In the genomic region with DNA sequence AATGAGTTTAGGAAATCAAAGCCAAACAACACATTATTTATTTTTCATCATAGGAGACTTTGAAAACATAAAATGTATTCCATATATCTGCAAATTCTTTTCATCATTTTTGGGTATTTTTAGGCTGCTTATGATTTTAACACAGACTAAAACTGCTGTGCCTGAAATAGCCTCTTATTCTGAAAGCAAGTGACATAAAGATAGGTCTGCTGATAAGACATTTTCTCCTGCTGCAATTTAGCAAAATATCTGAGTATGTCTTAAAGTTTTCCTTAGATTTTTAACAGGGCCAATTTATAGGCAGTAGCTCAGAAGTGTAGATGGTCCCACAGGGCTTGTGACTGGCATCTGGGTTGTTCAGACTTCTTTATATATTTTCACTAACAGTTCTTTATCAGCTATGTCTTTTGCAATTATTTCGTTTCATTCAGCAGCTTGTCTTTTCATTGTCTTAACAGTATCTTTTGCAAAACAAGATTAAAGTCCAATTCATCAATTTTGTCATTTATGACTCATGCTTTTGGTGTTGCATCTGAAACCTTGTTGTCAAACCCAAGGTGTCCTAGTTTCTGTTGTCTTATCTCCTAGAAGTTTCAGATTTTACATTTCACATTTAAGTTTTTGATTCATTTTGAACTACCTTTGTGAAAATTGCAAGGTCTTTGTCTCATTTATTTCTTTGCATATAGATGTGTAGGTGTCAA, we compare ENCODE assay signal across 30 cellular contexts. TPM values are rescaled to one million over a fixed set of nuclear protein-coding genes. Genes with fewer than 3 reads are reported as not detected.
DNase-seq lines count a peak whose midpoint lies in the region; ATAC-seq and TF ChIP-seq lines count a peak whose summit lies in the region.
"Had no signal": no experiment of that assay in that cellular context is flagged by ENCODE, and none has a peak within 500 bp of the region (broad histone marks: within the 10 kb centered on the region; RNA-seq: fewer than 3 reads in every experiment).

No MANE protein-coding gene starts in this region.

- H3K27ac ChIP-seq in CD4-positive, alpha-beta memory T cell (ENCODE audit: low read depth, low read length), result no peak overlapping the region
- H3K27ac ChIP-seq in tibial nerve, result no peak overlapping the region
- no peak overlapping the region for H3K27ac ChIP-seq in naive thymus-derived CD4-positive, alpha-beta T cell (ENCODE audit: low read depth, low read length)
- H3K27ac ChIP-seq: left ventricle myocardium inferior, sigmoid colon had no signal

- ATAC-seq in GM18517 (IDR thresholded peaks at IDR 0.05; ENCODE audit: unreplicated experiment), result peak; percentile 17
- ATAC-seq in T-helper 17 cell, result no peak
- no peak for ATAC-seq in naive thymus-derived CD4-positive, alpha-beta T cell
- ATAC-seq: Panc1; stimulated activated naive B cell treated with anti-CD40 and anti-IgM and Interleukin-4, amounts not matched to agents 10 μg/mL and 1 μg/mL and 100 μg/mL, for 72 hours had no signal

- CTCF ChIA-PET in CD4-positive, alpha-beta memory T cell (lab: Charles Lee; ENCODE audit: partially characterized antibody), result interaction anchor here (1.2 kb wide), 1 partner anchor 160 kb away, joined by 3 read pairs; no protein-coding TSS in a partner anchor
- CTCF ChIA-PET in naive thymus-derived CD4-positive, alpha-beta T cell (lab: Charles Lee), result no interaction called here
- CTCF ChIA-PET in activated CD4-positive, alpha-beta T cell treated with anti-CD3 and anti-CD28 coated beads, Interleukin-2, amount 10 ng/mL, durations not matched to agents 7 days and 5 days (lab: Charles Lee), result no interaction called here

- no peak for DNase-seq in CD4-positive, alpha-beta memory T cell
- no peak for DNase-seq in T-helper 17 cell
- peak; percentile 17 for DNase-seq in kidney tubule cell (ENCODE audit: low spot score)
- DNase-seq in tibial nerve (ENCODE audit: low spot score in 2 of 2), result no peak
- no peak for DNase-seq in naive thymus-derived CD4-positive, alpha-beta T cell
- no peak for DNase-seq in activated CD4-positive, alpha-beta T cell treated with anti-CD3 and anti-CD28 coated beads, Interleukin-2, amount 10 ng/mL, durations not matched to agents 7 days and 5 days
- DNase-seq: activated CD4-positive, alpha-beta T cell treated with anti-CD3 and anti-CD28 coated beads, Interleukin-2, amount 50 U/mL, for 4 hours; activated CD4-positive, CD25-positive, alpha-beta regulatory T cell; activated naive CD8-positive, alpha-beta T cell treated with anti-CD3 and anti-CD28 coated beads for 36 hours; dermis blood vessel endothelial cell; Kasumi-1; left ventricle myocardium inferior; naive B cell; NCI-H1048; NCI-H1694 treated with DMSO at 0.1 percent for 48 hours; NCI-H524 treated with DMSO at 0.1 percent for 48 hours; NK-92 treated with Interleukin-12 subunit alpha and Interleukin-12 subunit beta, amount 100 ng/mL, for 24 hours; sigmoid colon; stimulated activated CD4-positive, alpha-beta T cell treated with anti-CD3 and anti-CD28 coated beads, Interleukin-4, amount 100 ng/mL, for 24 hours; stimulated activated naive B cell treated with anti-CD40 and anti-IgM and Interleukin-4, amounts not matched to agents 10 μg/mL and 1 μg/mL and 100 μg/mL, for 72 hours had no signal

- H3K9me3 ChIP-seq in CD4-positive, alpha-beta memory T cell (ENCODE audit: control insufficient read depth in 1 of 2, low read length in 2 of 2), result no peaks in the 10 kb centered on the region
- H3K9me3 ChIP-seq in T-helper 17 cell (ENCODE audit: control insufficient read depth, low read length, poor library complexity, severe bottlenecking) (no peaks in the 10 kb centered on the region), tibial nerve (no peaks in the 10 kb centered on the region)
- H3K9me3 ChIP-seq in naive thymus-derived CD4-positive, alpha-beta T cell (ENCODE audit: control insufficient read depth in 2 of 3, low read length in 3 of 3), result no peaks in the 10 kb centered on the region
- H3K9me3 ChIP-seq: left ventricle myocardium inferior, sigmoid colon had no signal

- TF ChIP-seq EP300 in tibial nerve (IDR thresholded peaks at IDR 0.05), result no peak

- POLR2A ChIA-PET in CD4-positive, alpha-beta memory T cell (lab: Charles Lee; ENCODE audit: partially characterized antibody), result interaction anchor here (1.4 kb wide), 1 partner anchor 135 kb away, joined by 3 read pairs; the partner anchor contains the start of gene ZNF670
- POLR2A ChIA-PET in naive thymus-derived CD4-positive, alpha-beta T cell (lab: Charles Lee), result interaction anchor here (0.8 kb wide), 1 partner anchor 118 kb away, joined by 3 read pairs; no protein-coding TSS in a partner anchor
- POLR2A ChIA-PET in activated CD4-positive, alpha-beta T cell treated with anti-CD3 and anti-CD28 coated beads, Interleukin-2, amount 10 ng/mL, durations not matched to agents 7 days and 5 days (lab: Charles Lee), result no interaction called here

- H3K27ac Mint-ChIP-seq in CD4-positive, alpha-beta memory T cell, result peak overlapping the region in 6 of 7 donors; percentile 15 to 74 (median 65)
- H3K27ac Mint-ChIP-seq in T-helper 17 cell, result peak overlapping the region; percentile 80
- peak overlapping the region in 4 of 9 donors; percentile 30 to 92 (median 60) for H3K27ac Mint-ChIP-seq in naive thymus-derived CD4-positive, alpha-beta T cell
- no peak overlapping the region for H3K27ac Mint-ChIP-seq in activated CD4-positive, alpha-beta T cell treated with anti-CD3 and anti-CD28 coated beads, Interleukin-2, amount 10 ng/mL, durations not matched to agents 7 days and 5 days
- H3K27ac Mint-ChIP-seq: activated naive CD8-positive, alpha-beta T cell treated with anti-CD3 and anti-CD28 coated beads for 36 hours; activated T-helper 2 cell treated with anti-CD3 and anti-CD28 coated beads, Interferon-gamma antibody, Interleukin-2, Interleukin-4, amounts not matched to agents 10 μg/mL and 5 μg/mL and 100 μg/mL, durations not matched to agents 14 hours and 24 hours and 36 hours; mesothelial cell of epicardium; progenitor cell of endocrine pancreas; stimulated activated naive B cell treated with anti-CD40 and anti-IgM and Interleukin-4, amounts not matched to agents 10 μg/mL and 1 μg/mL and 100 μg/mL, for 72 hours had no signal

- no peaks in the 10 kb centered on the region for H3K27me3 ChIP-seq in CD4-positive, alpha-beta memory T cell (ENCODE audit: insufficient read depth, low read length)
- H3K27me3 ChIP-seq in tibial nerve, result no peaks in the 10 kb centered on the region
- H3K27me3 ChIP-seq in naive thymus-derived CD4-positive, alpha-beta T cell (ENCODE audit: control insufficient read depth in 2 of 2, insufficient read depth in 2 of 2, low read length in 2 of 2), result no peaks in the 10 kb centered on the region
- H3K27me3 ChIP-seq: sigmoid colon had no signal

- TF ChIP-seq POLR2A in tibial nerve (IDR thresholded peaks at IDR 0.05), result no peak

- peaks cover 0 to 2% (median 0%) of the 10 kb centered on the region in 8 donors for H3K9me3 Mint-ChIP-seq in CD4-positive, alpha-beta memory T cell
- peaks cover 0 to 2% (median 0%) of the 10 kb centered on the region in 11 donors for H3K9me3 Mint-ChIP-seq in naive thymus-derived CD4-positive, alpha-beta T cell
- peaks cover 10% of the 10 kb centered on the region for H3K9me3 Mint-ChIP-seq in activated CD4-positive, alpha-beta T cell treated with anti-CD3 and anti-CD28 coated beads, Interleukin-2, amount 10 ng/mL, durations not matched to agents 7 days and 5 days
- H3K9me3 Mint-ChIP-seq: central memory CD8-positive, alpha-beta T cell; mesothelial cell of epicardium; stimulated activated naive B cell treated with anti-CD40 and anti-IgM and Interleukin-4, amounts not matched to agents 10 μg/mL and 1 μg/mL and 100 μg/mL, for 72 hours had no signal

- H3K36me3 ChIP-seq in CD4-positive, alpha-beta memory T cell (ENCODE audit: insufficient read depth, low read length), result no peaks in the 10 kb centered on the region
- no peaks in the 10 kb centered on the region for H3K36me3 ChIP-seq in tibial nerve
- H3K36me3 ChIP-seq in naive thymus-derived CD4-positive, alpha-beta T cell (ENCODE audit: control insufficient read depth in 2 of 3, insufficient read depth in 3 of 3, low read length in 3 of 3), result peaks cover 0 to 5% (median 0%) of the 10 kb centered on the region in 3 experiments
- H3K36me3 ChIP-seq: left ventricle myocardium inferior, sigmoid colon had no signal

- H3K4me1 Mint-ChIP-seq in CD4-positive, alpha-beta memory T cell, result peaks cover 35 to 54% (median 49%) of the 10 kb centered on the region in 4 donors
- H3K4me1 Mint-ChIP-seq in T-helper 17 cell, result peaks cover 45% of the 10 kb centered on the region
- H3K4me1 Mint-ChIP-seq in naive thymus-derived CD4-positive, alpha-beta T cell, result peaks cover 13 to 79% (median 57%) of the 10 kb centered on the region in 7 donors
- peaks cover 35% of the 10 kb centered on the region for H3K4me1 Mint-ChIP-seq in activated CD4-positive, alpha-beta T cell treated with anti-CD3 and anti-CD28 coated beads, Interleukin-2, amount 10 ng/mL, durations not matched to agents 7 days and 5 days

- intact Hi-C loops in CD4-positive, alpha-beta memory T cell (cut with micrococcal nuclease), result loop anchor here (10.0 kb wide), 1 partner anchor 182 kb away; no protein-coding TSS in a partner anchor
- intact Hi-C loops in naive thymus-derived CD4-positive, alpha-beta T cell (cut with micrococcal nuclease), result loop anchor here in 1 of 2 donors (5.0 kb wide), 2 partner anchors 91 to 194 kb away; no protein-coding TSS in a partner anchor

- no peak overlapping the region for H3K4me3 ChIP-seq in CD4-positive, alpha-beta memory T cell (ENCODE audit: low read length in 2 of 2)
- no peak overlapping the region for H3K4me3 ChIP-seq in tibial nerve
- no peak overlapping the region for H3K4me3 ChIP-seq in naive thymus-derived CD4-positive, alpha-beta T cell (ENCODE audit: low read length)
- H3K4me3 ChIP-seq: left ventricle myocardium inferior, sigmoid colon had no signal

- peak overlapping the region in 3 of 8 donors; percentile 23 to 81 (median 44) for H3K4me3 Mint-ChIP-seq in CD4-positive, alpha-beta memory T cell
- peak overlapping the region; percentile 15 for H3K4me3 Mint-ChIP-seq in T-helper 17 cell
- peak overlapping the region in 3 of 10 donors; percentile 14 to 31 (median 19) for H3K4me3 Mint-ChIP-seq in naive thymus-derived CD4-positive, alpha-beta T cell
- no peak overlapping the region for H3K4me3 Mint-ChIP-seq in activated CD4-positive, alpha-beta T cell treated with anti-CD3 and anti-CD28 coated beads, Interleukin-2, amount 10 ng/mL, durations not matched to agents 7 days and 5 days
- H3K4me3 Mint-ChIP-seq: activated naive CD8-positive, alpha-beta T cell treated with anti-CD3 and anti-CD28 coated beads for 36 hours; mesothelial cell of epicardium; stimulated activated naive B cell treated with anti-CD40 and anti-IgM and Interleukin-4, amounts not matched to agents 10 μg/mL and 1 μg/mL and 100 μg/mL, for 72 hours had no signal

- peaks cover 2% of the 10 kb centered on the region in 2 donors for H3K27me3 Mint-ChIP-seq in CD4-positive, alpha-beta memory T cell
- no peaks in the 10 kb centered on the region for H3K27me3 Mint-ChIP-seq in T-helper 17 cell
- H3K27me3 Mint-ChIP-seq in naive thymus-derived CD4-positive, alpha-beta T cell, result peaks cover 0 to 5% (median 2%) of the 10 kb centered on the region in 5 donors
- H3K27me3 Mint-ChIP-seq in activated CD4-positive, alpha-beta T cell treated with anti-CD3 and anti-CD28 coated beads, Interleukin-2, amount 10 ng/mL, durations not matched to agents 7 days and 5 days, result no peaks in the 10 kb centered on the region
- H3K27me3 Mint-ChIP-seq: activated naive CD8-positive, alpha-beta T cell treated with anti-CD3 and anti-CD28 coated beads for 36 hours; central memory CD8-positive, alpha-beta T cell; progenitor cell of endocrine pancreas had no signal

- WGBS in tibial nerve, 2 donors, result 45 to 70% methylated on average over 1 of the region's 1 CpG

- no peak for TF ChIP-seq CTCF in tibial nerve (IDR thresholded peaks at IDR 0.05)

- H3K4me1 ChIP-seq in CD4-positive, alpha-beta memory T cell (ENCODE audit: insufficient read depth, low read length), result peaks cover 49% of the 10 kb centered on the region
- peaks cover 0 to 28% (median 16%) of the 10 kb centered on the region in 4 donors for H3K4me1 ChIP-seq in tibial nerve
- H3K4me1 ChIP-seq in naive thymus-derived CD4-positive, alpha-beta T cell (ENCODE audit: control insufficient read depth in 2 of 2, insufficient read depth in 2 of 2, low read length in 2 of 2), result peaks cover 12 to 13% of the 10 kb centered on the region in 2 donors

- H3K36me3 Mint-ChIP-seq in CD4-positive, alpha-beta memory T cell, result peaks cover 0 to 16% of the 10 kb centered on the region in 2 donors
- H3K36me3 Mint-ChIP-seq in T-helper 17 cell (ENCODE audit: low read depth), result no peaks in the 10 kb centered on the region
- peaks cover 2 to 13% (median 6%) of the 10 kb centered on the region in 5 donors for H3K36me3 Mint-ChIP-seq in naive thymus-derived CD4-positive, alpha-beta T cell
- H3K36me3 Mint-ChIP-seq in activated CD4-positive, alpha-beta T cell treated with anti-CD3 and anti-CD28 coated beads, Interleukin-2, amount 10 ng/mL, durations not matched to agents 7 days and 5 days (ENCODE audit: low read depth), result peaks cover 21% of the 10 kb centered on the region
- H3K36me3 Mint-ChIP-seq: mesothelial cell of epicardium, naive B cell had no signal

RNA-seq across cellular contexts. Expression of gene ZNF124, which starts 41.2 kb away (rescaled TPM):
- 10 to 100 TPM; 25.0 to 26.8 TPM for total RNA-seq in CD4-positive, alpha-beta memory T cell
- polyA plus RNA-seq in CD4-positive, alpha-beta memory T cell, result 1 to 10 TPM; 6.6 to 9.2 TPM
- 10 to 100 TPM; 12.0 to 16.7 TPM for total RNA-seq in T-helper 17 cell
- total RNA-seq in tibial nerve, result 10 to 100 TPM; 11.1 to 34.1 (median 15.6) TPM
- total RNA-seq in naive thymus-derived CD4-positive, alpha-beta T cell, result 10 to 100 TPM; 17.1 to 26.7 (median 23.3) TPM
- 10 to 100 TPM in 1 of 2 donors, 1 to 10 TPM in 1; 8.3 to 10.5 TPM for polyA plus RNA-seq in naive thymus-derived CD4-positive, alpha-beta T cell
- total RNA-seq in activated CD4-positive, alpha-beta T cell treated with anti-CD3 and anti-CD28 coated beads, Interleukin-2, amount 10 ng/mL, durations not matched to agents 7 days and 5 days, result 10 to 100 TPM; 23.0 to 23.6 TPM

RNA-seq across cellular contexts. Expression of gene VN1R5, which starts 42.8 kb away (rescaled TPM):
- total RNA-seq in CD4-positive, alpha-beta memory T cell, result not detected
- polyA plus RNA-seq in CD4-positive, alpha-beta memory T cell, result not detected
- total RNA-seq in T-helper 17 cell (not detected), tibial nerve (not detected)
- not detected for total RNA-seq in naive thymus-derived CD4-positive, alpha-beta T cell
- not detected for polyA plus RNA-seq in naive thymus-derived CD4-positive, alpha-beta T cell
- not detected for total RNA-seq in activated CD4-positive, alpha-beta T cell treated with anti-CD3 and anti-CD28 coated beads, Interleukin-2, amount 10 ng/mL, durations not matched to agents 7 days and 5 days
- total RNA-seq: activated naive CD8-positive, alpha-beta T cell treated with anti-CD3 and anti-CD28 coated beads for 36 hours; activated T-helper 2 cell treated with anti-CD3 and anti-CD28 coated beads, Interferon-gamma antibody, Interleukin-2, Interleukin-4, amounts not matched to agents 10 μg/mL and 5 μg/mL and 100 μg/mL, durations not matched to agents 14 hours and 24 hours and 36 hours; dermis blood vessel endothelial cell; fibroblast of lung; G401; left ventricle myocardium inferior; mesothelial cell of epicardium; progenitor cell of endocrine pancreas; sigmoid colon; temporal lobe; urinary bladder had no signal
- polyA plus RNA-seq: fibroblast of lung, sigmoid colon, urinary bladder had no signal
